Comparison of ENCODE assay signal across 20 cellular contexts in the genomic region with DNA sequence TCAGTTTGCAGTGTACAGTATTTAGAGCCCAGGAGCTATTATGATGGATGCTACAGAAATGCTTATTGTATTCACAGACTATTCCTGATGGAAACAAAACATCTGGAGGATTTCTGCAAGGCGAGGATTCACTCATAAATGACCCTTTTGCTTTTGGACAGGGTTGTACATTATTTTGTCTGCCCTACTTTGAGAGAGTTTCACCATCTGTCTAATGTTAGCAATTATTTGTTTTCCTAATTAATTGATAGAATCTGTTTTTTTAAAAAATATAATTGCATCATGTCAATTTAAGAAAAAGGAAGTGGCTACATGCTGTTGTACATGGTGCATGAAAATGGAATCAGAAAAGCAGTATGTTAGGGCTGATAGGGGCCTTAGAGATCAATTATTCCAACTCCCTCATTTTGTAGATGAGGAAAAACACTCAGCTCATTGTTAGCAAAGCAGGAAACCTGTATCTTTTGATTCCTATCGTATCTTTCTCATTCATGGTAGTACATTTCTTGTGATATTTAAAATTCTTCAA.
"Had no signal": no experiment of that assay in that cellular context is flagged by ENCODE, and none has a peak within 500 bp of the region (broad histone marks: within the 10 kb centered on the region; RNA-seq: fewer than 3 reads in every experiment).

No MANE protein-coding gene starts in this region.

- H3K36me3 ChIP-seq: neutrophil, suprapubic skin, tibial nerve had no signal

- H3K9me3 ChIP-seq: neutrophil, suprapubic skin, tibial nerve had no signal

- ATAC-seq: activated CD4-positive, CD25-positive, alpha-beta regulatory T cell treated with anti-CD3 and anti-CD28 coated beads, Interleukin-2, amount 50 U/mL, for 24 hours; activated naive CD8-positive, alpha-beta T cell treated with anti-CD3 and anti-CD28 coated beads, Interleukin-2, amount 50 U/mL, for 24 hours; foreskin keratinocyte; left lobe of liver; natural killer cell treated with Interleukin-12 subunit alpha and Interleukin-12 subunit beta and Interleukin-15 and Interleukin-18, amount 100 ng/mL, for 72 hours; stimulated activated naive CD8-positive, alpha-beta T cell treated with anti-CD3 and anti-CD28 coated beads, Interleukin-15, amount 100 ng/mL, for 72 hours had no signal

- H3K27me3 ChIP-seq: foreskin keratinocyte, neutrophil, suprapubic skin, tibial nerve had no signal

- DNase-seq: activated CD4-positive, alpha-beta memory T cell treated with anti-CD3 and anti-CD28 coated beads, Interleukin-2, amount 10 ng/mL, durations not matched to agents 7 days and 5 days; activated CD4-positive, alpha-beta T cell treated with anti-CD3 and anti-CD28 coated beads, Interleukin-2, amount 10 ng/mL, durations not matched to agents 24 days and 14 days; activated gamma-delta T cell; activated naive CD4-positive, alpha-beta T cell treated with anti-CD3 and anti-CD28 coated beads, Interleukin-2, amount 50 U/mL, for 16 hours; activated naive CD8-positive, alpha-beta T cell treated with anti-CD3 and anti-CD28 coated beads, Interleukin-2, amount 50 U/mL, for 24 hours; effector CD4-positive, alpha-beta T cell; foreskin keratinocyte; midbrain; stimulated activated CD4-positive, alpha-beta T cell treated with anti-CD3 and anti-CD28 coated beads, Interleukin-12 subunit alpha, Interleukin-12 subunit beta, amount 100 ng/mL, for 4 hours; stimulated activated CD4-positive, alpha-beta T cell treated with anti-CD3 and anti-CD28 coated beads, Interleukin-4, amount 100 ng/mL, for 4 hours; stimulated activated naive CD8-positive, alpha-beta T cell treated with anti-CD3 and anti-CD28 coated beads, Interleukin-15, amount 100 ng/mL, for 72 hours had no signal

- H3K36me3 Mint-ChIP-seq: natural killer cell treated with Interleukin-12 subunit alpha and Interleukin-12 subunit beta and Interleukin-15 and Interleukin-18, amount 100 ng/mL, for 72 hours had no signal

- FAIRE-seq: endometrium had no signal

- H3K9me3 Mint-ChIP-seq: activated CD4-positive, alpha-beta T cell treated with anti-CD3 and anti-CD28 coated beads, Interleukin-2, amount 10 ng/mL, durations not matched to agents 24 days and 14 days; activated naive CD8-positive, alpha-beta T cell treated with anti-CD3 and anti-CD28 coated beads, Interleukin-2, amount 50 U/mL, for 24 hours; activated T-helper 1 cell treated with anti-CD3 and anti-CD28 coated beads, Interleukin-12 subunit alpha, Interleukin-12 subunit beta, Interleukin-2, Interleukin-4 antibody, amounts not matched to agents 30 ng/mL and 10 ng/mL and 1 ng/mL, durations not matched to agents 14 hours and 24 hours and 36 hours; stimulated activated naive CD8-positive, alpha-beta T cell treated with anti-CD3 and anti-CD28 coated beads, Interleukin-15, amount 100 ng/mL, for 72 hours had no signal

- H3K9ac ChIP-seq: parathyroid adenoma had no signal

- H3K4me3 Mint-ChIP-seq: activated CD4-positive, alpha-beta memory T cell treated with anti-CD3 and anti-CD28 coated beads, Interleukin-2, amount 10 ng/mL, durations not matched to agents 7 days and 5 days; activated CD4-positive, alpha-beta T cell treated with anti-CD3 and anti-CD28 coated beads, Interleukin-2, amount 10 ng/mL, durations not matched to agents 24 days and 14 days; activated naive CD8-positive, alpha-beta T cell treated with anti-CD3 and anti-CD28 coated beads, Interleukin-2, amount 50 U/mL, for 24 hours; activated T-helper 1 cell treated with anti-CD3 and anti-CD28 coated beads, Interleukin-12 subunit alpha, Interleukin-12 subunit beta, Interleukin-2, Interleukin-4 antibody, amounts not matched to agents 30 ng/mL and 10 ng/mL and 1 ng/mL, durations not matched to agents 14 hours and 24 hours and 36 hours; natural killer cell treated with Interleukin-12 subunit alpha and Interleukin-12 subunit beta and Interleukin-15 and Interleukin-18, amount 100 ng/mL, for 72 hours; stimulated activated naive CD8-positive, alpha-beta T cell treated with anti-CD3 and anti-CD28 coated beads, Interleukin-15, amount 100 ng/mL, for 72 hours had no signal

- H3K27ac Mint-ChIP-seq: activated CD4-positive, alpha-beta memory T cell treated with anti-CD3 and anti-CD28 coated beads, Interleukin-2, amount 10 ng/mL, durations not matched to agents 7 days and 5 days; activated CD4-positive, alpha-beta T cell treated with anti-CD3 and anti-CD28 coated beads, Interleukin-2, amount 10 ng/mL, durations not matched to agents 24 days and 14 days; activated naive CD8-positive, alpha-beta T cell treated with anti-CD3 and anti-CD28 coated beads, Interleukin-2, amount 50 U/mL, for 24 hours; activated T-helper 1 cell treated with anti-CD3 and anti-CD28 coated beads, Interleukin-12 subunit alpha, Interleukin-12 subunit beta, Interleukin-2, Interleukin-4 antibody, amounts not matched to agents 30 ng/mL and 10 ng/mL and 1 ng/mL, durations not matched to agents 14 hours and 24 hours and 36 hours; natural killer cell treated with Interleukin-12 subunit alpha and Interleukin-12 subunit beta and Interleukin-15 and Interleukin-18, amount 100 ng/mL, for 72 hours; stimulated activated naive CD8-positive, alpha-beta T cell treated with anti-CD3 and anti-CD28 coated beads, Interleukin-15, amount 100 ng/mL, for 72 hours had no signal

- H3K4me3 ChIP-seq: suprapubic skin, tibial nerve had no signal

- H3K4me1 ChIP-seq: parathyroid adenoma had no signal

- H3K27me3 Mint-ChIP-seq: activated naive CD8-positive, alpha-beta T cell treated with anti-CD3 and anti-CD28 coated beads, Interleukin-2, amount 50 U/mL, for 24 hours; natural killer cell treated with Interleukin-12 subunit alpha and Interleukin-12 subunit beta and Interleukin-15 and Interleukin-18, amount 100 ng/mL, for 72 hours; stimulated activated naive CD8-positive, alpha-beta T cell treated with anti-CD3 and anti-CD28 coated beads, Interleukin-15, amount 100 ng/mL, for 72 hours had no signal

- H3K4me1 Mint-ChIP-seq: activated CD4-positive, alpha-beta memory T cell treated with anti-CD3 and anti-CD28 coated beads, Interleukin-2, amount 10 ng/mL, durations not matched to agents 7 days and 5 days; activated CD4-positive, alpha-beta T cell treated with anti-CD3 and anti-CD28 coated beads, Interleukin-2, amount 10 ng/mL, durations not matched to agents 24 days and 14 days; stimulated activated naive CD8-positive, alpha-beta T cell treated with anti-CD3 and anti-CD28 coated beads, Interleukin-15, amount 100 ng/mL, for 72 hours had no signal

- H3K79me2 ChIP-seq: parathyroid adenoma had no signal

- H3K27ac ChIP-seq: foreskin keratinocyte, neutrophil, parathyroid adenoma, suprapubic skin had no signal

- H2AFZ ChIP-seq: parathyroid adenoma had no signal
